ENCODE assay signal across 8 cellular contexts in the genomic region with DNA sequence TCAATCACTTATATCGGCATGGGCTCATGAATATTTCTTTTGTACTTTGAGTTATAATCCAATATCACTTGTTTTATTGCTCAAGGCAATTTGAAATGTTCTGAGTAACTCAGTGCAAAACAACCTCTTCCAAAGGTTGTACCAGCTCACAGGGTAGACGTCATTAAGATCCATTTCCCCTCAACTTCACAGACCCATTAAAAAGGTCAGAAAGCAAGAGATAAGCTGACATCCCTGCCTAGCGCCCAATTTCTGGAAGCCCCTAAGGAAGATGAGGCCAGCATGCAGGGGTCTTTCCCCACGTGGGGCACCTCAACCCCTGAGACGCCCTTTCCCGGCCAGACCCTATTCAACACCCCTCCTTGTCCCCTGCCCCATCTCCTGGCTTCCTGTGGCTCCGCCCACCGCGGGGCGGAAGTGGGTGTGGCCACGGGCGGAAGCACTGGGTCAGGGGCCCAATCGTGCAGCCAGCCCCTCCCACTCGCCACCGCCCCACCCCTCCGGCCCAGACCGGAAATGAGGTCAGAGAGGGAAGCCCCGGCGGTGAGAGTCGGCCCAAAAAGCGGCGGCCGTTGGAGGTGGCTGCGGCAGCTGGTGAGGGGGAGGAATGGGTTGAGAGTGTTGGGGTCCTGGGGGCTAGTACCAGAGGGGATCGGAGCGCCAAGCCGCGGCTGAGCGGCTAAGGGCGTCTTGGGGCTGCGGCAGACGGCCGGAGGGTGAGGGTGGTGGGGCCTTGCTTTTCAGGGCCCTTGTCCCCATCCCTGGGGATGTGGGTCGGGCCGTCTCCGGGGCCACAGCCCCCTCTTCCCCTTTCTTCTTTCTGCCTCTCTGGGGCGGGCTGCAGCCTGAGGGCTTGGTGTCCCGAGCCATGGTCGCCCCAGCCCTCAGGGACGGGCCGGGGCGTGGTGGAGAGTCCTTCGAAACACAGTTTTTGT. TPM values are rescaled to one million over a fixed set of nuclear protein-coding genes. Genes with fewer than 3 reads are reported as not detected.
A peak's percentile ranks its signal among the peaks of the same experiment; 100 is the strongest.
DNase-seq lines count a peak whose midpoint lies in the region; ATAC-seq and TF ChIP-seq lines count a peak whose summit lies in the region.

Gene GPATCH2L (plus strand): TSS at position 525 of the 935 bp plus-strand sequence. CDS start 2,442 bp downstream, outside the sequence.

- peaks cover 5% of the 10 kb centered on the region for H3K9me3 Mint-ChIP-seq in activated T-cell treated with anti-CD3 and anti-CD28 coated beads, Interleukin-2, amount 50 U/mL, for 4 hours

- peaks cover 17% of the 10 kb centered on the region for H3K36me3 Mint-ChIP-seq in activated T-cell treated with anti-CD3 and anti-CD28 coated beads, Interleukin-2, amount 50 U/mL, for 4 hours (ENCODE audit: insufficient read depth)

- TF ChIP-seq CTCF in esophagus muscularis mucosa (IDR thresholded peaks at IDR 0.05): no peak

- peak; percentile 70 for TF ChIP-seq POLR2A in esophagus muscularis mucosa (IDR thresholded peaks at IDR 0.05; ENCODE audit: low read depth)

- no peaks in the 10 kb centered on the region for H3K27me3 Mint-ChIP-seq in activated T-cell treated with anti-CD3 and anti-CD28 coated beads, Interleukin-2, amount 50 U/mL, for 4 hours (ENCODE audit: low read depth)

- peak within 1 kb of the TSS; percentile 89 for H3K4me3 ChIP-seq in Jurkat, Clone E6-1 (ENCODE audit: low read length)
- H3K4me3 ChIP-seq in esophagus muscularis mucosa: peak within 1 kb of the TSS; percentile 81 to 100 (median 96)

- peak within 1 kb of the TSS; percentile 97 for H3K4me3 Mint-ChIP-seq in activated T-cell treated with anti-CD3 and anti-CD28 coated beads, Interleukin-2, amount 50 U/mL, for 4 hours

- no peak for TF ChIP-seq EP300 in esophagus muscularis mucosa (IDR thresholded peaks at IDR 0.05)

- intact Hi-C loops in esophagus muscularis mucosa (cut with DNase I): no loop called here

- peaks cover 40 to 44% (median 43%) of the 10 kb centered on the region in 4 donors for H3K4me1 ChIP-seq in esophagus muscularis mucosa

- no peaks in the 10 kb centered on the region for H3K9me3 ChIP-seq in esophagus muscularis mucosa

- H3K4me1 Mint-ChIP-seq in activated T-cell treated with anti-CD3 and anti-CD28 coated beads, Interleukin-2, amount 50 U/mL, for 4 hours (ENCODE audit: low read depth): peaks cover 49% of the 10 kb centered on the region

- H3K27me3 ChIP-seq in esophagus muscularis mucosa: no peaks in the 10 kb centered on the region

- peak; percentile 33 for DNase-seq in DMS53 treated with DMSO at 0.1 percent for 48 hours (lab: John Stamatoyannopoulos, UW; ENCODE audit: unreplicated experiment)
- peak; percentile 82 for DNase-seq in Jurkat, Clone E6-1 (ENCODE audit: low read depth, low spot score)
- DNase-seq in activated T-cell treated with anti-CD3 and anti-CD28 coated beads, Interleukin-2, amount 50 U/mL, for 4 hours: peak; percentile 97
- peak; percentile 98 for DNase-seq in esophagus muscularis mucosa (ENCODE audit: extremely low spot score)
- peak; percentile 94 for DNase-seq in myocyte (ENCODE audit: low read depth)
- peak; percentile 94 to 95 for DNase-seq in stimulated activated CD8-positive, alpha-beta memory T cell treated with anti-CD3 and anti-CD28 coated beads, Interleukin-7, amount 100 ng/mL, for 4 hours (ENCODE audit: low read depth in 2 of 2)

- ATAC-seq in GM21619 (IDR thresholded peaks at IDR 0.05; ENCODE audit: unreplicated experiment): peak; percentile 91
- peak; percentile 93 for ATAC-seq in activated T-cell treated with anti-CD3 and anti-CD28 coated beads, Interleukin-2, amount 50 U/mL, for 4 hours

- 6% methylated on average over 20 of the region's 43 CpGs for WGBS in esophagus muscularis mucosa

- H3K36me3 ChIP-seq in esophagus muscularis mucosa: peaks cover 7 to 20% (median 8%) of the 10 kb centered on the region in 4 donors

- H3K27ac ChIP-seq in esophagus muscularis mucosa (replicated peaks in 1 of 4): peak within 1 kb of the TSS; percentile 88 to 94 (median 93)

TF ChIP-seq in PFSK-1, 5 proteins besides CTCF, POLR2A, EP300 and RAD21:
- TF ChIP-seq POLR2AphosphoS5 (IDR thresholded peaks at IDR 0.05; ENCODE audit: low read depth, low read length) (0 out of 2 replicates have a peak, but pooled peaks have one; percentile 35), FOXP2 (optimal IDR thresholded peaks at IDR 0.05; ENCODE audit: borderline replicate concordance, extremely low read depth, extremely low read length, insufficient read depth) (peak; percentile 19), TAF1 (IDR thresholded peaks at IDR 0.05; ENCODE audit: borderline replicate concordance, insufficient read depth, low read length) (0 out of 2 replicates have a peak, but pooled peaks have one; percentile 30)
- TF ChIP-seq, protein P1, sequence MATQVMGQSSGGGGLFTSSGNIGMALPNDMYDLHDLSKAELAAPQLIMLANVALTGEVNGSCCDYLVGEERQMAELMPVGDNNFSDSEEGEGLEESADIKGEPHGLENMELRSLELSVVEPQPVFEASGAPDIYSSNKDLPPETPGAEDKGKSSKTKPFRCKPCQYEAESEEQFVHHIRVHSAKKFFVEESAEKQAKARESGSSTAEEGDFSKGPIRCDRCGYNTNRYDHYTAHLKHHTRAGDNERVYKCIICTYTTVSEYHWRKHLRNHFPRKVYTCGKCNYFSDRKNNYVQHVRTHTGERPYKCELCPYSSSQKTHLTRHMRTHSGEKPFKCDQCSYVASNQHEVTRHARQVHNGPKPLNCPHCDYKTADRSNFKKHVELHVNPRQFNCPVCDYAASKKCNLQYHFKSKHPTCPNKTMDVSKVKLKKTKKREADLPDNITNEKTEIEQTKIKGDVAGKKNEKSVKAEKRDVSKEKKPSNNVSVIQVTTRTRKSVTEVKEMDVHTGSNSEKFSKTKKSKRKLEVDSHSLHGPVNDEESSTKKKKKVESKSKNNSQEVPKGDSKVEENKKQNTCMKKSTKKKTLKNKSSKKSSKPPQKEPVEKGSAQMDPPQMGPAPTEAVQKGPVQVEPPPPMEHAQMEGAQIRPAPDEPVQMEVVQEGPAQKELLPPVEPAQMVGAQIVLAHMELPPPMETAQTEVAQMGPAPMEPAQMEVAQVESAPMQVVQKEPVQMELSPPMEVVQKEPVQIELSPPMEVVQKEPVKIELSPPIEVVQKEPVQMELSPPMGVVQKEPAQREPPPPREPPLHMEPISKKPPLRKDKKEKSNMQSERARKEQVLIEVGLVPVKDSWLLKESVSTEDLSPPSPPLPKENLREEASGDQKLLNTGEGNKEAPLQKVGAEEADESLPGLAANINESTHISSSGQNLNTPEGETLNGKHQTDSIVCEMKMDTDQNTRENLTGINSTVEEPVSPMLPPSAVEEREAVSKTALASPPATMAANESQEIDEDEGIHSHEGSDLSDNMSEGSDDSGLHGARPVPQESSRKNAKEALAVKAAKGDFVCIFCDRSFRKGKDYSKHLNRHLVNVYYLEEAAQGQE (IDR thresholded peaks at IDR 0.05; ENCODE audit: insufficient read depth in 1 of 2, low read depth in 2 of 2, low read length in 2 of 2): no peak
TF ChIP-seq in PFSK-1: peak in this region for 3.

RNA-seq across cellular contexts. Expression of gene GPATCH2L, which starts in this region (rescaled TPM):
- 19.6 TPM for polyA plus RNA-seq in Jurkat, Clone E6-1 (2012; ENCODE audit: insufficient read depth, insufficient read length)
- 8.8 TPM for polyA plus RNA-seq in PFSK-1 (2012; ENCODE audit: insufficient read length, low read depth)
- total RNA-seq in activated T-cell treated with anti-CD3 and anti-CD28 coated beads, Interleukin-2, amount 50 U/mL, for 4 hours: 10 to 100 TPM; 31.3 to 41.4 (median 40.8) TPM
- total RNA-seq in esophagus muscularis mucosa (10 to 100 TPM; 42.4 to 59.1 (median 48.3) TPM), myocyte (39.2 and 62.5 TPM in 2 replicates)
- polyA plus RNA-seq in myocyte (2012): 11.0 TPM

Comparison
In these comparisons a context has a peak if more than half of its experiments do, and no peak if none do; other contexts are left out.
1. Peak in every context shown above with its lines: DNase-seq, ATAC-seq, H3K4me3 ChIP-seq and H3K27ac ChIP-seq.
2. DNase-seq: peak in every context shown above with its lines; median percentile 98 in esophagus muscularis mucosa; 97 in activated T-cell treated with anti-CD3 and anti-CD28 coated beads, Interleukin-2, amount 50 U/mL, for 4 hours; 94 in stimulated activated CD8-positive, alpha-beta memory T cell treated with anti-CD3 and anti-CD28 coated beads, Interleukin-7, amount 100 ng/mL, for 4 hours; 94 in myocyte; 82 in Jurkat, Clone E6-1; 33 in DMS53 treated with DMSO at 0.1 percent for 48 hours.